ENCODE assay signal across 1 cellular context in genomic region chr7:150955519-150956394, GRCh38.
TF ChIP-seq lines count a peak whose summit lies in the region.

No MANE protein-coding gene starts in this region.

TF ChIP-seq in HEK293, 187 proteins besides CTCF, POLR2A, EP300 and RAD21 (continued from another document):
- TF ChIP-seq TSHZ1 (tag by site-specific recombination; IDR thresholded peaks at IDR 0.05; ENCODE audit: borderline replicate concordance) (peak; percentile 17; the same call in 1 of the 2 replicates), ZBTB17 (tag by site-specific recombination; IDR thresholded peaks at IDR 0.05) (0 out of 2 replicates have a peak, but pooled peaks have one; percentile 11), SP7 (tag by site-specific recombination; IDR thresholded peaks at IDR 0.05) (0 out of 2 replicates have a peak, but pooled peaks have one; percentile 21)
TF ChIP-seq in HEK293: peak in this region for 9.
